ENCODE assay signal across 18 cellular contexts in genomic region chr5:14252793-14253192, GRCh38.
"Had no signal": no experiment of that assay in that cellular context is flagged by ENCODE, and none has a peak within 500 bp of the region (broad histone marks: within the 10 kb centered on the region; RNA-seq: fewer than 3 reads in every experiment).

No MANE protein-coding gene starts in this region.

- H3K9me3 Mint-ChIP-seq: activated naive CD4-positive, alpha-beta T cell treated with anti-CD3 and anti-CD28 coated beads, Interleukin-2, amount 50 U/mL, for 24 hours had no signal

- H3K36me3 Mint-ChIP-seq: activated CD4-positive, alpha-beta memory T cell treated with anti-CD3 and anti-CD28 coated beads for 36 hours; activated naive CD4-positive, alpha-beta T cell treated with anti-CD3 and anti-CD28 coated beads, Interleukin-2, amount 50 U/mL, for 24 hours had no signal

- H3K27me3 ChIP-seq: adrenal gland, cardiac muscle cell, gastroesophageal sphincter, right atrium auricular region, testis, upper lobe of right lung had no signal

- H3K36me3 ChIP-seq: adrenal gland, cardiac muscle cell, gastroesophageal sphincter, neutrophil, right atrium auricular region, upper lobe of right lung had no signal

- H3K27ac Mint-ChIP-seq: activated CD4-positive, alpha-beta memory T cell treated with anti-CD3 and anti-CD28 coated beads for 36 hours; activated naive CD4-positive, alpha-beta T cell treated with anti-CD3 and anti-CD28 coated beads, Interleukin-2, amount 50 U/mL, for 24 hours; activated T-cell treated with anti-CD3 and anti-CD28 coated beads, Interleukin-2, amount 50 U/mL, for 24 hours; mesothelial cell of epicardium; stimulated activated naive CD8-positive, alpha-beta T cell treated with anti-CD3 and anti-CD28 coated beads, Interleukin-15, Interleukin-2, amounts not matched to agents 100 ng/mL and 50 ng/mL, for 24 hours; T-helper 2 cell treated with Interferon-gamma antibody and Interleukin-4, amounts not matched to agents 5 μg/mL and 100 μg/mL, for 36 hours had no signal

- ATAC-seq: gastroesophageal sphincter, left colon, upper lobe of right lung had no signal

- H3K4me1 Mint-ChIP-seq: activated naive CD4-positive, alpha-beta T cell treated with anti-CD3 and anti-CD28 coated beads, Interleukin-2, amount 50 U/mL, for 24 hours had no signal

- DNase-seq: activated CD4-positive, alpha-beta memory T cell treated with anti-CD3 and anti-CD28 coated beads for 36 hours; activated CD4-positive, alpha-beta T cell treated with anti-CD3 and anti-CD28 coated beads for 1 hour; activated T-cell treated with anti-CD3 and anti-CD28 coated beads, Interleukin-2, amount 50 U/mL, for 24 hours; adrenal gland; left colon; posterior cingulate gyrus; testis; upper lobe of right lung had no signal

- H3K9me3 ChIP-seq: adrenal gland, gastroesophageal sphincter, neutrophil, right atrium auricular region, testis, upper lobe of right lung had no signal

- H3K27ac ChIP-seq: cardiac muscle cell, neutrophil, right atrium auricular region, skin epidermis, testis, upper lobe of right lung had no signal

- H3K4me3 Mint-ChIP-seq: activated CD4-positive, alpha-beta memory T cell treated with anti-CD3 and anti-CD28 coated beads for 36 hours; activated naive CD4-positive, alpha-beta T cell treated with anti-CD3 and anti-CD28 coated beads, Interleukin-2, amount 50 U/mL, for 24 hours; activated T-cell treated with anti-CD3 and anti-CD28 coated beads, Interleukin-2, amount 50 U/mL, for 24 hours; mesothelial cell of epicardium; stimulated activated naive CD8-positive, alpha-beta T cell treated with anti-CD3 and anti-CD28 coated beads, Interleukin-15, Interleukin-2, amounts not matched to agents 100 ng/mL and 50 ng/mL, for 24 hours; T-helper 2 cell treated with Interferon-gamma antibody and Interleukin-4, amounts not matched to agents 5 μg/mL and 100 μg/mL, for 36 hours had no signal

- H3K27me3 Mint-ChIP-seq: activated naive CD4-positive, alpha-beta T cell treated with anti-CD3 and anti-CD28 coated beads, Interleukin-2, amount 50 U/mL, for 24 hours; stimulated activated naive CD8-positive, alpha-beta T cell treated with anti-CD3 and anti-CD28 coated beads, Interleukin-15, Interleukin-2, amounts not matched to agents 100 ng/mL and 50 ng/mL, for 24 hours had no signal

- H3K4me3 ChIP-seq: adrenal gland, cardiac muscle cell, gastroesophageal sphincter, lung, right atrium auricular region, skin epidermis, testis, upper lobe of right lung had no signal
